Comparison of ENCODE assay signal across 19 cellular contexts in genomic region chr20:8095648-8096572, GRCh38. TPM values are rescaled to one million over a fixed set of nuclear protein-coding genes. Genes with fewer than 3 reads are reported as not detected.
DNase-seq lines count a peak whose midpoint lies in the region; ATAC-seq and TF ChIP-seq lines count a peak whose summit lies in the region.
"Had no signal": no experiment of that assay in that cellular context is flagged by ENCODE, and none has a peak within 500 bp of the region (broad histone marks: within the 10 kb centered on the region; RNA-seq: fewer than 3 reads in every experiment).

No MANE protein-coding gene starts in this region.

- no peaks in the 10 kb centered on the region for H3K4me1 ChIP-seq in mucosa of descending colon (ENCODE audit: low read depth)
- H3K4me1 ChIP-seq: colonic mucosa had no signal

- H3K4me3 Mint-ChIP-seq in HFFc6, result peak overlapping the region; percentile 33; the same call in 1 of the 2 replicates
- H3K4me3 Mint-ChIP-seq: activated naive CD4-positive, alpha-beta T cell treated with anti-CD3 and anti-CD28 coated beads, Interleukin-2, amount 50 U/mL, for 24 hours; activated T-cell treated with anti-CD3 and anti-CD28 coated beads, Interleukin-2, amount 50 U/mL, for 4 hours; H9 had no signal

- H3K4me3 ChIP-seq in AG10803 (ENCODE audit: low read length) (no peak overlapping the region), choroid plexus epithelial cell (ENCODE audit: low read depth, low read length) (no peak overlapping the region), mucosa of descending colon (no peak overlapping the region)
- H3K4me3 ChIP-seq: colonic mucosa, thoracic aorta had no signal

- H3K27ac Mint-ChIP-seq in HFFc6, result peak overlapping the region; percentile 42
- H3K27ac Mint-ChIP-seq: activated naive CD4-positive, alpha-beta T cell treated with anti-CD3 and anti-CD28 coated beads, Interleukin-2, amount 50 U/mL, for 24 hours; H9 had no signal

- DNase-seq in AG10803 (ENCODE audit: low read depth), result peak; percentile 38
- peak; percentile 59 for DNase-seq in HFFc6
- DNase-seq in choroid plexus epithelial cell (ENCODE audit: low read depth), result peak; percentile 80
- peak; percentile 88 for DNase-seq in iris pigment epithelial cell (ENCODE audit: low read depth)
- DNase-seq in mucosa of descending colon, result no peak
- DNase-seq in NCI-H2107 treated with DMSO at 0.1 percent for 48 hours (lab: John Stamatoyannopoulos, UW; ENCODE audit: unreplicated experiment), result no peak
- no peak for DNase-seq in GM20000 (ENCODE audit: low spot score)
- DNase-seq: activated T-cell treated with anti-CD3 and anti-CD28 coated beads, Interleukin-2, amount 50 U/mL, for 4 hours; colonic mucosa; H9; NCI-H1092; NCI-H2081; NK-92 treated with Interleukin-12 subunit alpha and Interleukin-12 subunit beta, amount 100 ng/mL, for 24 hours; stimulated activated CD4-positive, alpha-beta T cell treated with anti-CD3 and anti-CD28 coated beads, Interleukin-15, amount 100 ng/mL, for 24 hours; T1000 had no signal

- H3K27me3 Mint-ChIP-seq in HFFc6 (ENCODE audit: insufficient read depth), result no peaks in the 10 kb centered on the region; the same call in 1 of the 2 replicates

- TF ChIP-seq CTCF in AG10803 (conservative IDR thresholded peaks at IDR 0.05; ENCODE audit: low read length) (no peak), HFFc6 (IDR thresholded peaks at IDR 0.05) (no peak), choroid plexus epithelial cell (conservative IDR thresholded peaks at IDR 0.05; ENCODE audit: low read depth, low read length) (no peak), mucosa of descending colon (IDR thresholded peaks at IDR 0.05) (no peak), GM20000 (IDR thresholded peaks at IDR 0.05; ENCODE audit: extremely low read depth, missing control alignments) (no peak)

- H3K36me3 Mint-ChIP-seq in HFFc6 (ENCODE audit: low read depth), result no peaks in the 10 kb centered on the region
- H3K36me3 Mint-ChIP-seq: activated naive CD4-positive, alpha-beta T cell treated with anti-CD3 and anti-CD28 coated beads, Interleukin-2, amount 50 U/mL, for 24 hours had no signal

- intact Hi-C loops in mucosa of descending colon (cut with DNase I, micrococcal nuclease), result no loop called here

- H3K9me3 Mint-ChIP-seq in HFFc6, result no peaks in the 10 kb centered on the region
- H3K9me3 Mint-ChIP-seq: activated naive CD4-positive, alpha-beta T cell treated with anti-CD3 and anti-CD28 coated beads, Interleukin-2, amount 50 U/mL, for 24 hours; activated T-cell treated with anti-CD3 and anti-CD28 coated beads, Interleukin-2, amount 50 U/mL, for 4 hours; H9 had no signal

- no peaks in the 10 kb centered on the region for H3K9me3 ChIP-seq in mucosa of descending colon
- H3K9me3 ChIP-seq: colonic mucosa, thoracic aorta had no signal

- H3K4me1 Mint-ChIP-seq in HFFc6 (ENCODE audit: low read depth), result peaks cover 24% of the 10 kb centered on the region
- H3K4me1 Mint-ChIP-seq: activated naive CD4-positive, alpha-beta T cell treated with anti-CD3 and anti-CD28 coated beads, Interleukin-2, amount 50 U/mL, for 24 hours; H9 had no signal

- ATAC-seq in HG02884 (IDR thresholded peaks at IDR 0.05; ENCODE audit: unreplicated experiment), result no peak
- ATAC-seq in mucosa of descending colon, result no peak
- ATAC-seq: activated CD4-positive, CD25-positive, alpha-beta regulatory T cell treated with anti-CD3 and anti-CD28 coated beads, Interleukin-2, amount 50 U/mL, for 24 hours; activated T-cell treated with anti-CD3 and anti-CD28 coated beads, Interleukin-2, amount 50 U/mL, for 4 hours had no signal

- H3K36me3 ChIP-seq in mucosa of descending colon (ENCODE audit: low read depth), result no peaks in the 10 kb centered on the region
- H3K36me3 ChIP-seq: colonic mucosa, thoracic aorta had no signal

RNA-seq across cellular contexts. Expression of gene PLCB1, which starts 36.2 kb away (rescaled TPM):
- 10 to 100 TPM; 17.2 to 25.7 (median 23.1) TPM for total RNA-seq in HFFc6 (2021; fragmentation: NEBNext Ultra II Directional; extraction: Animal tissue kit (Norgen Biotek cat#: 25700))
- total RNA-seq in mucosa of descending colon, result 10 to 100 TPM in 1 of 3 donors, 1 to 10 TPM in 2; 7.2 to 50.7 (median 8.8) TPM

Comparison
In these comparisons a context has a peak if more than half of its experiments do, and no peak if none do; other contexts are left out.
1. DNase-seq: peak in AG10803 (single experiment), HFFc6 (single experiment), choroid plexus epithelial cell (single experiment) and iris pigment epithelial cell (single experiment); none in mucosa of descending colon (0 of 3), NCI-H2107 treated with DMSO at 0.1 percent for 48 hours (single experiment) and GM20000 (single experiment).